Comparison of ENCODE assay signal across 8 cellular contexts in genomic region chr19:38929929-38930775, GRCh38. TPM values are rescaled to one million over a fixed set of nuclear protein-coding genes. Genes with fewer than 3 reads are reported as not detected.
DNase-seq lines count a peak whose midpoint lies in the region; ATAC-seq and TF ChIP-seq lines count a peak whose summit lies in the region.

SARS2 (minus strand) TSS chr19:38930763; CDS start chr19:38930736, 27 bp downstream.

- peak within 1 kb of the TSS; percentile 99 for H3K4me3 Mint-ChIP-seq in activated naive CD4-positive, alpha-beta T cell treated with anti-CD3 and anti-CD28 coated beads, Interleukin-2, amount 50 U/mL, for 24 hours

- peak; percentile 77 for TF ChIP-seq RAD21 in SK-N-SH (IDR thresholded peaks at IDR 0.05; ENCODE audit: low read length)

- peaks cover 3% of the 10 kb centered on the region for H3F3A ChIP-seq in SK-N-SH (replicated peaks; ENCODE audit: insufficient read depth)

- no peaks in the 10 kb centered on the region for H3K27me3 Mint-ChIP-seq in activated naive CD4-positive, alpha-beta T cell treated with anti-CD3 and anti-CD28 coated beads, Interleukin-2, amount 50 U/mL, for 24 hours

- peak within 1 kb of the TSS; percentile 80 to 81 for H3K4me3 ChIP-seq in SK-N-SH (ENCODE audit: low read depth in 2 of 2, low read length in 1 of 2)
- H3K4me3 ChIP-seq in thoracic aorta: peak within 1 kb of the TSS; percentile 87

- H3K27ac ChIP-seq in SK-N-SH (ENCODE audit: low read depth in 2 of 2, low read length in 1 of 2) (peak within 1 kb of the TSS; percentile 87 to 92), thoracic aorta (peak within 1 kb of the TSS; percentile 68 to 83)

- H3K79me2 ChIP-seq in SK-N-SH (ENCODE audit: insufficient read depth): peaks cover 53% of the 10 kb centered on the region

- H3K27me3 ChIP-seq in SK-N-SH (ENCODE audit: insufficient read depth): no peaks in the 10 kb centered on the region
- H3K27me3 ChIP-seq in thoracic aorta (replicated peaks; ENCODE audit: insufficient read depth): no peaks in the 10 kb centered on the region

- WGBS in SK-N-SH (ENCODE audit: low lambda C conversion rate): 11% methylated on average over 25 of the region's 49 CpGs

- H3K9me3 Mint-ChIP-seq in activated naive CD4-positive, alpha-beta T cell treated with anti-CD3 and anti-CD28 coated beads, Interleukin-2, amount 50 U/mL, for 24 hours: no peaks in the 10 kb centered on the region

- H3K36me3 Mint-ChIP-seq in activated naive CD4-positive, alpha-beta T cell treated with anti-CD3 and anti-CD28 coated beads, Interleukin-2, amount 50 U/mL, for 24 hours: peaks cover 11% of the 10 kb centered on the region

- H3K36me3 ChIP-seq in SK-N-SH (replicated peaks in 1 of 2; ENCODE audit: control insufficient read depth in 1 of 2, insufficient read depth in 2 of 2, low read length in 1 of 2) (peaks cover 11 to 29% of the 10 kb centered on the region in 2 experiments), thoracic aorta (peaks cover 8% of the 10 kb centered on the region)

- POLR2A ChIA-PET in SK-N-SH (lab: Yijun Ruan, JAX): interaction anchor here (0.6 to 1.7 kb wide), 10 partner anchors 10 to 386 kb away, joined by 3 to 8 read pairs (median 4); partner anchors contain the start of gene ACTN4

- H4K20me1 ChIP-seq in SK-N-SH (ENCODE audit: insufficient read depth): no peaks in the 10 kb centered on the region

- peak within 1 kb of the TSS; percentile 76 for H2AFZ ChIP-seq in SK-N-SH (ENCODE audit: low read depth)

- DNase-seq in GM10266 (ENCODE audit: extremely low spot score) (peak; percentile 98), NCI-H1092 (lab: John Stamatoyannopoulos, UW) (peak; percentile 81), SK-N-SH (peak; percentile 98), glomerular endothelial cell (ENCODE audit: extremely low read depth, low read depth, low spot score) (peak; percentile 70), occipital lobe (lab: John Stamatoyannopoulos, UW) (peak; percentile 94), thoracic aorta (ENCODE audit: low spot score) (peak; percentile 64)

- peak within 1 kb of the TSS; percentile 95 for H3K27ac Mint-ChIP-seq in activated naive CD4-positive, alpha-beta T cell treated with anti-CD3 and anti-CD28 coated beads, Interleukin-2, amount 50 U/mL, for 24 hours

- H3K4me2 ChIP-seq in SK-N-SH: peak within 1 kb of the TSS; percentile 93

- peak within 1 kb of the TSS; percentile 85 for H3K9ac ChIP-seq in SK-N-SH

- CTCF ChIA-PET in SK-N-SH (lab: Yijun Ruan, JAX): interaction anchor here (0.5 to 3.0 kb wide), 47 partner anchors 11 to 543 kb away, joined by 3 to 24 read pairs (median 4); partner anchors contain the start of genes CAPN12, CCER2, ECH1 and FAM98C

- H3K9me3 ChIP-seq in SK-N-SH (no peaks in the 10 kb centered on the region), thoracic aorta (no peaks in the 10 kb centered on the region)

- peak; percentile 60 for ATAC-seq in HG02623 (IDR thresholded peaks at IDR 0.05; ENCODE audit: unreplicated experiment)
- ATAC-seq in thoracic aorta (ENCODE audit: insufficient number of reproducible peaks, low FRiP score, low read depth): peak; percentile 85

- peak; percentile 92 for TF ChIP-seq CTCF in GM10266 (IDR thresholded peaks at IDR 0.05; ENCODE audit: control insufficient read depth, insufficient read depth, low read depth, missing control alignments)
- peak; percentile 99 for TF ChIP-seq CTCF in SK-N-SH (IDR thresholded peaks at IDR 0.05)
- peak; percentile 97 for TF ChIP-seq CTCF in thoracic aorta (IDR thresholded peaks at IDR 0.05)

- peaks cover 31% of the 10 kb centered on the region for H3K4me1 Mint-ChIP-seq in activated naive CD4-positive, alpha-beta T cell treated with anti-CD3 and anti-CD28 coated beads, Interleukin-2, amount 50 U/mL, for 24 hours

- H3K4me1 ChIP-seq in SK-N-SH (ENCODE audit: control insufficient read depth in 1 of 2, insufficient read depth in 2 of 2, low read depth in 1 of 2, low read length in 1 of 2) (peaks cover 0 to 11% of the 10 kb centered on the region in 2 experiments; a peak in 1 of 4 replicates), thoracic aorta (ENCODE audit: control insufficient read depth in 1 of 2, low read depth in 2 of 2) (peaks cover 8 to 15% of the 10 kb centered on the region in 2 donors)

- no peak for TF ChIP-seq EP300 in SK-N-SH (IDR thresholded peaks at IDR 0.05; ENCODE audit: borderline replicate concordance in 1 of 2, low read depth in 1 of 2, low read length in 1 of 2)

- no peaks in the 10 kb centered on the region for H3K9me2 ChIP-seq in SK-N-SH

TF ChIP-seq in SK-N-SH, 30 proteins besides CTCF, POLR2A, EP300 and RAD21:
- peak; percentile 35; the same call in 1 of the 2 replicates for TF ChIP-seq MAX (IDR thresholded peaks at IDR 0.05; ENCODE audit: low read depth)
- peak; percentile 98 for TF ChIP-seq YY1 (IDR thresholded peaks at IDR 0.05; ENCODE audit: low read depth)
- TF ChIP-seq POLR2AphosphoS5 (IDR thresholded peaks at IDR 0.05; ENCODE audit: low read depth, low read length): peak; percentile 90; the same call in 1 of the 2 replicates
- TF ChIP-seq NRF1 (IDR thresholded peaks at IDR 0.05; ENCODE audit: low read depth, low read length): peak; percentile 91
- peak; percentile 92 for TF ChIP-seq TAF1 (IDR thresholded peaks at IDR 0.05; ENCODE audit: borderline replicate concordance, low read depth, low read length)
- TF ChIP-seq RFX5 (IDR thresholded peaks at IDR 0.05; ENCODE audit: low read length): no peak
- TF ChIP-seq CHD2 (IDR thresholded peaks at IDR 0.05; ENCODE audit: low read length, partially characterized antibody): no peak
- no peak for TF ChIP-seq PBX3 (IDR thresholded peaks at IDR 0.05)
- TF ChIP-seq SMC3 (IDR thresholded peaks at IDR 0.05; ENCODE audit: low read depth, low read length): peak; percentile 67
- TF ChIP-seq TEAD4 (IDR thresholded peaks at IDR 0.05; ENCODE audit: borderline replicate concordance, insufficient read depth): peak; percentile 27; the same call in 1 of the 2 replicates

RNA-seq across cellular contexts. Expression of gene SARS2, which starts in this region (rescaled TPM):
- polyA plus RNA-seq in SK-N-SH (2012; rRNA removed): 36.5 and 39.8 TPM in 2 replicates
- 6.7 and 12.2 TPM in 2 replicates for polyA plus RNA-seq in SK-N-SH (2012; cell fraction: cytosol; rRNA removed)
- 209 and 249 TPM in 2 replicates for polyA plus RNA-seq in SK-N-SH (2012; cell fraction: nucleus; rRNA removed)
- total RNA-seq in glomerular endothelial cell (21.8 and 26.6 TPM in 2 replicates), occipital lobe (5.0 TPM), thoracic aorta (10 to 100 TPM in 1 of 2 donors, 1 to 10 TPM in 1; 6.3 to 14.1 TPM)

Comparison
In these comparisons a context has a peak if more than half of its experiments do, and no peak if none do; other contexts are left out.
1. Peak in every context shown above with its lines: DNase-seq, ATAC-seq, H3K4me3 ChIP-seq and H3K27ac ChIP-seq.